1 cellular context compared by ENCODE assay signal in genomic region chr21:35016517-35017188, GRCh38.
TF ChIP-seq lines count a peak whose summit lies in the region.

No MANE protein-coding gene starts in this region.

TF ChIP-seq in HEK293T, 16 proteins besides CTCF, POLR2A, EP300 and RAD21 (continued from another document):
- TF ChIP-seq PKNOX1 (IDR thresholded peaks at IDR 0.05) (no peak), TARDBP (IDR thresholded peaks at IDR 0.05) (no peak), L3MBTL2 (conservative IDR thresholded peaks at IDR 0.05) (no peak), ELF4 (IDR thresholded peaks at IDR 0.05) (no peak), HDGF (IDR thresholded peaks at IDR 0.05; ENCODE audit: borderline replicate concordance) (no peak), FOXA1 (IDR thresholded peaks at IDR 0.05) (no peak), CTBP1 (IDR thresholded peaks at IDR 0.05; ENCODE audit: borderline replicate concordance) (no peak), FOXK2 (IDR thresholded peaks at IDR 0.05) (no peak)
